Comparison of ENCODE assay signal across 10 cellular contexts in genomic region chr10:92742331-92743228, GRCh38. TPM values are rescaled to one million over a fixed set of nuclear protein-coding genes. Genes with fewer than 3 reads are reported as not detected.
DNase-seq lines count a peak whose midpoint lies in the region; ATAC-seq and TF ChIP-seq lines count a peak whose summit lies in the region.
"Had no signal": no experiment of that assay in that cellular context is flagged by ENCODE, and none has a peak within 500 bp of the region (broad histone marks: within the 10 kb centered on the region; RNA-seq: fewer than 3 reads in every experiment).

No MANE protein-coding gene starts in this region.

- no peak overlapping the region for H3K4me3 Mint-ChIP-seq in endodermal cell

- H3K27ac Mint-ChIP-seq in endodermal cell = no peak overlapping the region

- no peaks in the 10 kb centered on the region for H3K4me1 ChIP-seq in endodermal cell (ENCODE audit: control insufficient read depth, insufficient read depth, low read length)
- H3K4me1 ChIP-seq in breast epithelium = no peaks in the 10 kb centered on the region

- peaks cover 5% of the 10 kb centered on the region for H3K27me3 Mint-ChIP-seq in endodermal cell (ENCODE audit: insufficient read depth)

- no peaks in the 10 kb centered on the region for H3K36me3 Mint-ChIP-seq in endodermal cell (ENCODE audit: low read depth)

- peak; percentile 45 for DNase-seq in globus pallidus (ENCODE audit: low spot score)
- no peak for DNase-seq in cerebellar cortex (ENCODE audit: low spot score)
- DNase-seq in endodermal cell = no peak
- no peak for DNase-seq in activated T-cell treated with anti-CD3 and anti-CD28 coated beads, Interleukin-2, amount 50 U/mL, for 1 hour
- no peak for DNase-seq in breast epithelium (ENCODE audit: low spot score in 2 of 2)
- DNase-seq: NCI-H1694 had no signal

- no peaks in the 10 kb centered on the region for H3K9me3 Mint-ChIP-seq in endodermal cell

- H3K9ac ChIP-seq in endodermal cell (ENCODE audit: extremely low read depth, low read length, poor library complexity, severe bottlenecking) = no peak overlapping the region

- no peak for TF ChIP-seq CTCF in endodermal cell (conservative IDR thresholded peaks at IDR 0.05)
- TF ChIP-seq CTCF in breast epithelium (IDR thresholded peaks at IDR 0.05) = no peak

- H3K4me3 ChIP-seq in endodermal cell (ENCODE audit: low read length) (no peak overlapping the region), breast epithelium (no peak overlapping the region)

- intact Hi-C loops in breast epithelium (cut with DNase I; ENCODE audit: low total_unique reads) = no loop called here

- ATAC-seq in GM18505 (IDR thresholded peaks at IDR 0.05; ENCODE audit: unreplicated experiment) (peak; percentile 95), GM21619 (IDR thresholded peaks at IDR 0.05; ENCODE audit: unreplicated experiment) (peak; percentile 99), HG03460 (IDR thresholded peaks at IDR 0.05; ENCODE audit: unreplicated experiment) (peak; percentile 99)

- WGBS in endodermal cell (ENCODE audit: insufficient coverage in 1 of 2, insufficient read length in 1 of 2), 2 experiments = 93 to 96% methylated on average over 5 to 9 of the region's 9 CpGs

- no peaks in the 10 kb centered on the region for H3K9me3 ChIP-seq in endodermal cell (ENCODE audit: control insufficient read depth, low read length)
- H3K9me3 ChIP-seq in breast epithelium = no peaks in the 10 kb centered on the region

- no peaks in the 10 kb centered on the region for H3K36me3 ChIP-seq in endodermal cell (ENCODE audit: control insufficient read depth, insufficient read depth, low read length)
- H3K36me3 ChIP-seq in breast epithelium = no peaks in the 10 kb centered on the region

- H3K4me1 Mint-ChIP-seq in endodermal cell = peaks cover 8% of the 10 kb centered on the region

- TF ChIP-seq POLR2A in GM18505 (IDR thresholded peaks at IDR 0.05; ENCODE audit: borderline replicate concordance, extremely low read depth, insufficient read depth, insufficient read length) (no peak), breast epithelium (IDR thresholded peaks at IDR 0.05) (no peak)

- H3K27me3 ChIP-seq in endodermal cell (ENCODE audit: control insufficient read depth, insufficient read depth, low read length, poor library complexity, severe bottlenecking) = no peaks in the 10 kb centered on the region
- no peaks in the 10 kb centered on the region for H3K27me3 ChIP-seq in breast epithelium

- H3K27ac ChIP-seq in endodermal cell (ENCODE audit: low read depth, low read length) (no peak overlapping the region), breast epithelium (no peak overlapping the region)

RNA-seq across cellular contexts. Expression of gene HHEX, which starts 52.8 kb away (rescaled TPM):
- total RNA-seq in endodermal cell (100 to 1,000 TPM in 1 of 2 donors, 10 to 100 TPM in 1; 96.5 to 113 TPM), breast epithelium (10 to 100 TPM in 1 of 3 donors, 1 to 10 TPM in 2; 4.4 to 10.6 (median 5.6) TPM)
- 10.3 TPM for polyA plus RNA-seq in endodermal cell (2013, experiment 1 of 2)
- polyA plus RNA-seq in endodermal cell (2013, experiment 2 of 2) = 10.7 TPM
- total RNA-seq: Daoy had no signal

Comparison
In these comparisons a context has a peak if more than half of its experiments do, and no peak if none do; other contexts are left out.
1. RNA of gene HHEX, which starts 52.8 kb away (total RNA-seq): 96.5 to 113 TPM in endodermal cell; 4.4 to 10.6 TPM in breast epithelium; every median in the first group is over 4 times any median in the second.
2. Peak in every context shown above with its lines, with median percentiles within 50 percentile points of each other: ATAC-seq.